ENCODE assay signal across 21 cellular contexts in genomic region chr2:43887176-43887575, GRCh38. TPM values are rescaled to one million over a fixed set of nuclear protein-coding genes. Genes with fewer than 3 reads are reported as not detected.
DNase-seq lines count a peak whose midpoint lies in the region; ATAC-seq, FAIRE-seq and TF ChIP-seq lines count a peak whose summit lies in the region.
"Had no signal": no experiment of that assay in that cellular context is flagged by ENCODE, and none has a peak within 500 bp of the region (broad histone marks: within the 10 kb centered on the region; RNA-seq: fewer than 3 reads in every experiment).

No MANE protein-coding gene starts in this region.

- no peaks in the 10 kb centered on the region for H4K20me1 ChIP-seq in K562 (replicated peaks; ENCODE audit: control insufficient read depth, insufficient read depth, low read length)
- no peaks in the 10 kb centered on the region for H4K20me1 ChIP-seq in OCI-LY7 (ENCODE audit: insufficient read depth, low read length)

- H2AFZ ChIP-seq in K562 (ENCODE audit: low read depth, low read length) (no peak overlapping the region), OCI-LY7 (ENCODE audit: low read length) (no peak overlapping the region)
- H2AFZ ChIP-seq: PC-9 had no signal

- CTCF ChIA-PET in K562 (lab: Yijun Ruan, JAX; ENCODE audit: low intra/inter-chr PET ratio): no interaction called here
- CTCF ChIA-PET in OCI-LY7 (lab: Charles Lee; ENCODE audit: unreplicated experiment): no interaction called here

- H3K4me1 Mint-ChIP-seq in activated T-cell treated with anti-CD3 and anti-CD28 coated beads, Interleukin-2, amount 50 U/mL, for 24 hours (ENCODE audit: low read depth): peaks cover 15% of the 10 kb centered on the region
- H3K4me1 Mint-ChIP-seq in activated T-cell treated with anti-CD3 and anti-CD28 coated beads, Interleukin-2, amount 50 U/mL, for 72 hours (ENCODE audit: low read depth): peaks cover 14% of the 10 kb centered on the region

- TF ChIP-seq EP300 in K562 (IDR thresholded peaks at IDR 0.05; ENCODE audit: low read length): no peak

- TF ChIP-seq RAD21 in K562 (CRISPR knock-in tag; conservative IDR thresholded peaks at IDR 0.05 in 1 of 2, IDR thresholded peaks at IDR 0.05 in 1 of 2): no peak

- TF ChIP-seq POLR2A in NB4 (IDR thresholded peaks at IDR 0.05; ENCODE audit: extremely low read depth, insufficient read length) (no peak), K562 (conservative IDR thresholded peaks at IDR 0.05) (no peak)

- FAIRE-seq in K562 (lab: Jason Lieb, UNC): no peak
- FAIRE-seq: A549 had no signal

- TF ChIP-seq CTCF in NB4 (IDR thresholded peaks at IDR 0.05; ENCODE audit: low read depth, low read length) (no peak), K562 (IDR thresholded peaks at IDR 0.05 in 2 of 3, conservative IDR thresholded peaks at IDR 0.05 in 1 of 3; ENCODE audit: insufficient read depth in 2 of 3, low read depth in 1 of 3, low read length in 3 of 3) (no peak), OCI-LY7 (conservative IDR thresholded peaks at IDR 0.05; ENCODE audit: low read length) (no peak)

- no peak overlapping the region for H3K4me3 Mint-ChIP-seq in activated T-cell treated with anti-CD3 and anti-CD28 coated beads, Interleukin-2, amount 50 U/mL, for 24 hours
- H3K4me3 Mint-ChIP-seq in activated T-cell treated with anti-CD3 and anti-CD28 coated beads, Interleukin-2, amount 50 U/mL, for 72 hours: no peak overlapping the region
- H3K4me3 Mint-ChIP-seq: CD4-positive, alpha-beta T cell had no signal

- H3K9me3 ChIP-seq in K562 (replicated peaks; ENCODE audit: control insufficient read depth, insufficient read depth, low read depth, low read length) (no peaks in the 10 kb centered on the region), OCI-LY7 (ENCODE audit: low read length) (no peaks in the 10 kb centered on the region)
- H3K9me3 ChIP-seq: A549, Caco-2, MG63 had no signal

- H3K27me3 Mint-ChIP-seq in activated T-cell treated with anti-CD3 and anti-CD28 coated beads, Interleukin-2, amount 50 U/mL, for 24 hours: no peaks in the 10 kb centered on the region
- no peaks in the 10 kb centered on the region for H3K27me3 Mint-ChIP-seq in activated T-cell treated with anti-CD3 and anti-CD28 coated beads, Interleukin-2, amount 50 U/mL, for 72 hours (ENCODE audit: low read depth)
- H3K27me3 Mint-ChIP-seq: CD4-positive, alpha-beta T cell had no signal

- H3K36me3 Mint-ChIP-seq in activated T-cell treated with anti-CD3 and anti-CD28 coated beads, Interleukin-2, amount 50 U/mL, for 24 hours (ENCODE audit: low read depth): peaks cover 75% of the 10 kb centered on the region
- H3K36me3 Mint-ChIP-seq in activated T-cell treated with anti-CD3 and anti-CD28 coated beads, Interleukin-2, amount 50 U/mL, for 72 hours (ENCODE audit: insufficient read depth in 2 of 2): peaks cover 11 to 42% of the 10 kb centered on the region in 2 donors

- H3K9me1 ChIP-seq in K562 (ENCODE audit: control insufficient read depth, insufficient read depth, low read length): no peaks in the 10 kb centered on the region

- H3K4me3 ChIP-seq in NB4 (ENCODE audit: low read depth, low read length) (no peak overlapping the region), K562 (no peak overlapping the region), OCI-LY7 (ENCODE audit: low read depth, low read length, poor library complexity, severe bottlenecking) (no peak overlapping the region)
- H3K4me3 ChIP-seq: A549, MG63, PC-9 had no signal

- no peak for DNase-seq in activated T-cell treated with anti-CD3 and anti-CD28 coated beads, Interleukin-2, amount 50 U/mL, for 24 hours
- DNase-seq in activated T-cell treated with anti-CD3 and anti-CD28 coated beads, Interleukin-2, amount 50 U/mL, for 72 hours: no peak
- peak; percentile 83 for DNase-seq in DMS 273 (lab: John Stamatoyannopoulos, UW; ENCODE audit: unreplicated experiment)
- DNase-seq in NB4 (ENCODE audit: low read depth): peak; percentile 31
- peak in 1 of 4 experiments; percentile 10 for DNase-seq in K562 (ENCODE audit: extremely low read depth in 1 of 4, low spot score in 3 of 4)
- DNase-seq in OCI-LY7 (ENCODE audit: low spot score): no peak
- no peak for DNase-seq in DMS79 (lab: John Stamatoyannopoulos, UW)
- DNase-seq: Caco-2; CD4-positive, alpha-beta T cell; MG63; NCI-H1092; NCI-H146; NCI-H2081 treated with DMSO at 0.1 percent for 48 hours; NCI-H510A; NCI-H774; PC-9 had no signal

- H3K36me3 ChIP-seq in K562 (ENCODE audit: control insufficient read depth, insufficient read depth, low read length) (peaks cover 56% of the 10 kb centered on the region), OCI-LY7 (ENCODE audit: insufficient read depth, low read length) (peaks cover 69% of the 10 kb centered on the region)

- H3K4me1 ChIP-seq in K562 (replicated peaks in 1 of 2; ENCODE audit: control insufficient read depth in 2 of 2, insufficient read depth in 2 of 2, low read length in 2 of 2) (no peaks in the 10 kb centered on the region), OCI-LY7 (ENCODE audit: insufficient read depth, low read length, poor library complexity, severe bottlenecking) (no peaks in the 10 kb centered on the region)
- H3K4me1 ChIP-seq: Caco-2 had no signal

- no peak overlapping the region for H3K4me2 ChIP-seq in K562 (ENCODE audit: insufficient read depth, low read length)
- H3K4me2 ChIP-seq in OCI-LY7 (ENCODE audit: low read length): no peak overlapping the region
- H3K4me2 ChIP-seq: A549, PC-9 had no signal

- intact Hi-C loops in K562 (cut with micrococcal nuclease) (no loop called here), OCI-LY7 (cut with micrococcal nuclease; ENCODE audit: unreplicated experiment) (no loop called here)

- POLR2A ChIA-PET in K562 (lab: Yijun Ruan, JAX) (no interaction called here), OCI-LY7 (lab: Charles Lee) (no interaction called here)

- no peaks in the 10 kb centered on the region for H3K27me3 ChIP-seq in K562 (ENCODE audit: control insufficient read depth in 2 of 2, insufficient read depth in 2 of 2, low read length in 2 of 2)
- H3K27me3 ChIP-seq: MG63 had no signal

- H3K9me2 ChIP-seq in OCI-LY7 (ENCODE audit: insufficient read depth, low read length): no peaks in the 10 kb centered on the region

- WGBS in K562 (ENCODE audit: insufficient coverage, low coverage, missing lambda C conversion rate): 89% methylated on average over 6 of the region's 7 CpGs

- no peak for ATAC-seq in activated T-cell treated with anti-CD3 and anti-CD28 coated beads, Interleukin-2, amount 50 U/mL, for 72 hours (replicated peaks in 1 of 2)
- ATAC-seq in K562 (no peak), GM18502 (IDR thresholded peaks at IDR 0.05; ENCODE audit: poor library complexity, unreplicated experiment) (no peak)
- ATAC-seq: A549 had no signal

- H3K9me3 Mint-ChIP-seq in activated T-cell treated with anti-CD3 and anti-CD28 coated beads, Interleukin-2, amount 50 U/mL, for 24 hours: no peaks in the 10 kb centered on the region
- H3K9me3 Mint-ChIP-seq in activated T-cell treated with anti-CD3 and anti-CD28 coated beads, Interleukin-2, amount 50 U/mL, for 72 hours: no peaks in the 10 kb centered on the region
- H3K9me3 Mint-ChIP-seq: CD4-positive, alpha-beta T cell had no signal

- in situ Hi-C loops in K562 (cut with MboI): no loop called here

- H3K79me2 ChIP-seq in K562 (ENCODE audit: control insufficient read depth, insufficient read depth, low read length) (no peaks in the 10 kb centered on the region), OCI-LY7 (ENCODE audit: insufficient read depth, low read depth, low read length) (no peaks in the 10 kb centered on the region)

- H3K27ac Mint-ChIP-seq in activated T-cell treated with anti-CD3 and anti-CD28 coated beads, Interleukin-2, amount 50 U/mL, for 24 hours: peak overlapping the region; percentile 68
- no peak overlapping the region for H3K27ac Mint-ChIP-seq in activated T-cell treated with anti-CD3 and anti-CD28 coated beads, Interleukin-2, amount 50 U/mL, for 72 hours
- H3K27ac Mint-ChIP-seq: CD4-positive, alpha-beta T cell had no signal

- BruUV-seq in K562 (replicated peaks; lab: Mats Ljungman, UMichigan): no TSS peak
- BruUV-seq in OCI-LY7 (replicated peaks; lab: Mats Ljungman, UMichigan): no TSS peak

- H3K9ac ChIP-seq in K562 (ENCODE audit: insufficient read depth in 1 of 2, low read depth in 2 of 2, low read length in 2 of 2): no peak overlapping the region

- H3K27ac ChIP-seq in K562 (ENCODE audit: extremely low read depth, low read depth, low read length): no peak overlapping the region
- no peak overlapping the region for H3K27ac ChIP-seq in OCI-LY7 (ENCODE audit: low read depth, low read length, poor library complexity, severe bottlenecking)
- H3K27ac ChIP-seq: A549, PC-9, RWPE1 had no signal

RNA-seq across cellular contexts. Expression of gene ABCG8, which starts 48.4 kb away (rescaled TPM):
- not detected for total RNA-seq in activated T-cell treated with anti-CD3 and anti-CD28 coated beads, Interleukin-2, amount 50 U/mL, for 72 hours
- total RNA-seq in K562 (2011; cell fraction: chromatin; rRNA removed; ENCODE audit: low replicate concordance): not detected in 2 replicates
- total RNA-seq in K562 (2011; cell fraction: nucleolus; rRNA removed): not detected in 2 replicates
- not detected in 2 replicates for total RNA-seq in K562 (2011; cell fraction: nucleoplasm; rRNA removed)
- total RNA-seq in K562 (2014; rRNA removed): not detected in 2 replicates
- total RNA-seq in K562 (2014; rRNA removed; fragmentation: Illumina TruSeq; extraction: Trizol): not detected in 2 replicates
- not detected in 2 replicates for total RNA-seq in K562 (2015; rRNA removed; fragmentation: Illumina TruSeq; extraction: Trizol)
- total RNA-seq in K562 (2021): not detected in 2 replicates
- polyA plus RNA-seq in K562 (2011; rRNA removed): not detected in 2 replicates
- polyA plus RNA-seq in K562 (2011; cell fraction: cytosol; rRNA removed): not detected in 2 replicates
- polyA plus RNA-seq in K562 (2011; cell fraction: nucleus; rRNA removed): not detected in 2 replicates
- 0.01 TPM in 1 of 2 replicates, not detected in the other for polyA plus RNA-seq in K562 (2012)
- polyA plus RNA-seq in K562 (2014; fragmentation: Illumina TruSeq; extraction: Trizol): not detected in 2 replicates
- polyA plus RNA-seq in K562 (2014; fragmentation: Nextera tagmentation; extraction: Ambion mirVana): not detected
- not detected in 2 replicates for polyA plus RNA-seq in K562 (2014; rRNA removed)
- not detected in 2 replicates for polyA minus RNA-seq in K562 (2011; rRNA and poly(A)+ RNA removed)
- not detected in 2 replicates for polyA minus RNA-seq in K562 (2011; cell fraction: cytosol; rRNA and poly(A)+ RNA removed)
- polyA minus RNA-seq in K562 (2011; cell fraction: nucleus; rRNA and poly(A)+ RNA removed): not detected in 2 replicates
- total RNA-seq in OCI-LY7 (2014; rRNA removed; shearing (Covaris generic)): not detected in 2 replicates
- total RNA-seq in OCI-LY7 (2022): not detected in 2 replicates
- total RNA-seq: Caco-2; CD4-positive, alpha-beta T cell; H4; PC-9 had no signal
- polyA plus RNA-seq: A549, BJ had no signal

RNA-seq across cellular contexts. Expression of gene ABCG5, which starts 48.5 kb away (rescaled TPM):
- not detected for total RNA-seq in activated T-cell treated with anti-CD3 and anti-CD28 coated beads, Interleukin-2, amount 50 U/mL, for 72 hours
- total RNA-seq in K562 (2011; cell fraction: chromatin; rRNA removed; ENCODE audit: low replicate concordance): not detected in 2 replicates
- total RNA-seq in K562 (2011; cell fraction: nucleolus; rRNA removed): not detected in 2 replicates
- total RNA-seq in K562 (2011; cell fraction: nucleoplasm; rRNA removed): not detected in 2 replicates
- total RNA-seq in K562 (2014; rRNA removed) (not detected in 2 replicates), K562 (2014; rRNA removed; fragmentation: Illumina TruSeq; extraction: Trizol) (not detected in 2 replicates), K562 (2015; rRNA removed; fragmentation: Illumina TruSeq; extraction: Trizol) (not detected in 2 replicates), K562 (2021) (not detected in 2 replicates), OCI-LY7 (2022) (not detected in 2 replicates)
- polyA plus RNA-seq in K562 (2011; rRNA removed) (not detected in 2 replicates), K562 (2014; fragmentation: Illumina TruSeq; extraction: Trizol) (not detected in 2 replicates), K562 (2014; fragmentation: Nextera tagmentation; extraction: Ambion mirVana) (under 1 TPM; 0.01 TPM), K562 (2014; rRNA removed) (not detected in 2 replicates)
- polyA plus RNA-seq in K562 (2011; cell fraction: cytosol; rRNA removed): not detected in 2 replicates
- not detected in 2 replicates for polyA plus RNA-seq in K562 (2011; cell fraction: nucleus; rRNA removed)
- 0.03 and 0.05 TPM in 2 replicates for polyA plus RNA-seq in K562 (2012)
- not detected in 2 replicates for polyA minus RNA-seq in K562 (2011; rRNA and poly(A)+ RNA removed)
- polyA minus RNA-seq in K562 (2011; cell fraction: cytosol; rRNA and poly(A)+ RNA removed): not detected in 2 replicates
- polyA minus RNA-seq in K562 (2011; cell fraction: nucleus; rRNA and poly(A)+ RNA removed): not detected in 2 replicates
- total RNA-seq in OCI-LY7 (2014; rRNA removed; shearing (Covaris generic)): not detected in 2 replicates
- total RNA-seq: Caco-2; CD4-positive, alpha-beta T cell; H4; PC-9 had no signal
- polyA plus RNA-seq: A549, BJ had no signal

Comparison
In these comparisons a context has a peak if more than half of its experiments do, and no peak if none do; other contexts are left out.
1. DNase-seq: peak in DMS 273 (single experiment) and NB4 (single experiment); none in activated T-cell treated with anti-CD3 and anti-CD28 coated beads, Interleukin-2, amount 50 U/mL, for 24 hours (single experiment), activated T-cell treated with anti-CD3 and anti-CD28 coated beads, Interleukin-2, amount 50 U/mL, for 72 hours (0 of 2), OCI-LY7 (single experiment) and DMS79 (single experiment).